26 cellular contexts compared by ENCODE assay signal in the genomic region with DNA sequence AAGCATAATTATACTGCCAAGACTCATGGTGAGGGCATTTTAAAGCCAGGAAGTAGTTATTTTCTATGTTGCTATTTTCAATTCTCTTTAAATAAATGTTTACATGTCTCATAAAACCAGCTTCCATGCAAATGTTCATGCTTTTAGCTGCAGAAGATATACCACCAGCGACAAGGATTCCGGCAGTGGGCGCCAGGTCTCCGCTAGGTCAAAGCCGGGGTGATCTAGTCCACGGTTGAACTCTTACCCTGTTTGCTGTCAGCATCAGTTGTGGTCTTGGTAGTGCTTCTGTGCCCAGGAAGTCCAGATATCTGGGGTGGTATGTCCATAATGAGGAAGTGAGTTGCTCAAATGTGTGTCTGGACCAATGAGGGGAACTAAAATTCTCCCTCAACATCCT.
"Had no signal": no experiment of that assay in that cellular context is flagged by ENCODE, and none has a peak within 500 bp of the region (broad histone marks: within the 10 kb centered on the region; RNA-seq: fewer than 3 reads in every experiment).

No MANE protein-coding gene starts in this region.

- H3K4me3 ChIP-seq: gastroesophageal sphincter, lower lobe of right lung, neural progenitor cell, suprapubic skin, tibial artery had no signal

- H3K4me1 Mint-ChIP-seq: activated CD4-positive, alpha-beta memory T cell treated with anti-CD3 and anti-CD28 coated beads, Interleukin-2, amount 10 ng/mL, durations not matched to agents 7 days and 5 days; activated CD4-positive, alpha-beta T cell treated with anti-CD3 and anti-CD28 coated beads, Interleukin-2, amount 10 ng/mL, durations not matched to agents 7 days and 5 days; activated naive CD4-positive, alpha-beta T cell treated with anti-CD3 and anti-CD28 coated beads, Interleukin-2, amount 50 U/mL, for 24 hours; activated naive CD8-positive, alpha-beta T cell treated with anti-CD3 and anti-CD28 coated beads, Interleukin-2, amount 50 U/mL, for 24 hours; neural progenitor cell had no signal

- DNase-seq: activated CD4-positive, alpha-beta memory T cell treated with anti-CD3 and anti-CD28 coated beads, Interleukin-2, amount 10 ng/mL, durations not matched to agents 7 days and 5 days; activated CD4-positive, alpha-beta T cell treated with anti-CD3 and anti-CD28 coated beads, Interleukin-2, amount 10 ng/mL, durations not matched to agents 7 days and 5 days; activated CD4-positive, CD25-positive, alpha-beta regulatory T cell treated with anti-CD3 and anti-CD28 coated beads, Interleukin-2, amount 50 U/mL, for 72 hours; activated CD8-positive, alpha-beta memory T cell treated with anti-CD3 and anti-CD28 coated beads, Interleukin-2, amount 50 U/mL, for 48 hours; activated gamma-delta T cell; activated naive CD8-positive, alpha-beta T cell treated with anti-CD3 and anti-CD28 coated beads, Interleukin-2, amount 50 U/mL, for 24 hours; activated T-cell treated with anti-CD3 and anti-CD28 coated beads, Interleukin-2, amount 50 U/mL, for 24 hours; amygdala; caudate nucleus; hippocampal formation; kidney; left colon; lower lobe of right lung; mesenchymal stem cell; natural killer cell; occipital lobe; stimulated activated CD4-positive, alpha-beta T cell treated with anti-CD3 and anti-CD28 coated beads, Interleukin-15, amount 100 ng/mL, for 24 hours; stimulated activated CD4-positive, alpha-beta T cell treated with anti-CD3 and anti-CD28 coated beads, Interleukin-2, amount 100 ng/mL, for 24 hours; stimulated activated naive B cell treated with anti-CD40 and anti-IgM and Interleukin-4, amounts not matched to agents 10 μg/mL and 1 μg/mL and 100 μg/mL, for 72 hours had no signal

- ATAC-seq: activated naive CD8-positive, alpha-beta T cell treated with anti-CD3 and anti-CD28 coated beads, Interleukin-2, amount 50 U/mL, for 24 hours; gastroesophageal sphincter; left colon; lower lobe of right lung; natural killer cell; right cardiac atrium; stimulated activated naive B cell treated with anti-CD40 and anti-IgM and Interleukin-4, amounts not matched to agents 10 μg/mL and 1 μg/mL and 100 μg/mL, for 72 hours had no signal

- H3K4me2 ChIP-seq: neural progenitor cell had no signal

- H3K27ac Mint-ChIP-seq: activated CD4-positive, alpha-beta memory T cell treated with anti-CD3 and anti-CD28 coated beads, Interleukin-2, amount 10 ng/mL, durations not matched to agents 7 days and 5 days; activated CD4-positive, alpha-beta T cell treated with anti-CD3 and anti-CD28 coated beads, Interleukin-2, amount 10 ng/mL, durations not matched to agents 7 days and 5 days; activated naive CD4-positive, alpha-beta T cell treated with anti-CD3 and anti-CD28 coated beads, Interleukin-2, amount 50 U/mL, for 24 hours; activated naive CD8-positive, alpha-beta T cell treated with anti-CD3 and anti-CD28 coated beads, Interleukin-2, amount 50 U/mL, for 24 hours; activated T-cell treated with anti-CD3 and anti-CD28 coated beads, Interleukin-2, amount 50 U/mL, for 24 hours; neural progenitor cell; stimulated activated naive B cell treated with anti-CD40 and anti-IgM and Interleukin-4, amounts not matched to agents 10 μg/mL and 1 μg/mL and 100 μg/mL, for 72 hours had no signal

- H3K27me3 ChIP-seq: tibial artery had no signal

- H3K9me3 ChIP-seq: lower lobe of right lung, suprapubic skin, tibial artery had no signal

- H3K27ac ChIP-seq: gastroesophageal sphincter, lower lobe of right lung, neural progenitor cell, suprapubic skin, tibial artery had no signal

- H3K4me3 Mint-ChIP-seq: activated CD4-positive, alpha-beta memory T cell treated with anti-CD3 and anti-CD28 coated beads, Interleukin-2, amount 10 ng/mL, durations not matched to agents 7 days and 5 days; activated CD4-positive, alpha-beta T cell treated with anti-CD3 and anti-CD28 coated beads, Interleukin-2, amount 10 ng/mL, durations not matched to agents 7 days and 5 days; activated naive CD4-positive, alpha-beta T cell treated with anti-CD3 and anti-CD28 coated beads, Interleukin-2, amount 50 U/mL, for 24 hours; activated naive CD8-positive, alpha-beta T cell treated with anti-CD3 and anti-CD28 coated beads, Interleukin-2, amount 50 U/mL, for 24 hours; activated T-cell treated with anti-CD3 and anti-CD28 coated beads, Interleukin-2, amount 50 U/mL, for 24 hours; natural killer cell; neural progenitor cell; stimulated activated naive B cell treated with anti-CD40 and anti-IgM and Interleukin-4, amounts not matched to agents 10 μg/mL and 1 μg/mL and 100 μg/mL, for 72 hours had no signal

- H2AFZ ChIP-seq: neural progenitor cell had no signal

- H3K27me3 Mint-ChIP-seq: activated CD4-positive, alpha-beta memory T cell treated with anti-CD3 and anti-CD28 coated beads, Interleukin-2, amount 10 ng/mL, durations not matched to agents 7 days and 5 days; activated CD4-positive, alpha-beta T cell treated with anti-CD3 and anti-CD28 coated beads, Interleukin-2, amount 10 ng/mL, durations not matched to agents 7 days and 5 days; activated naive CD4-positive, alpha-beta T cell treated with anti-CD3 and anti-CD28 coated beads, Interleukin-2, amount 50 U/mL, for 24 hours; activated naive CD8-positive, alpha-beta T cell treated with anti-CD3 and anti-CD28 coated beads, Interleukin-2, amount 50 U/mL, for 24 hours; activated T-cell treated with anti-CD3 and anti-CD28 coated beads, Interleukin-2, amount 50 U/mL, for 24 hours; stimulated activated naive B cell treated with anti-CD40 and anti-IgM and Interleukin-4, amounts not matched to agents 10 μg/mL and 1 μg/mL and 100 μg/mL, for 72 hours had no signal

- H3K9me3 Mint-ChIP-seq: activated CD4-positive, alpha-beta memory T cell treated with anti-CD3 and anti-CD28 coated beads, Interleukin-2, amount 10 ng/mL, durations not matched to agents 7 days and 5 days; neural progenitor cell had no signal

- H3K36me3 ChIP-seq: gastroesophageal sphincter, lower lobe of right lung, neural progenitor cell, suprapubic skin, tibial artery had no signal

- H3K36me3 Mint-ChIP-seq: natural killer cell, neural progenitor cell had no signal

- H3K9ac ChIP-seq: neural progenitor cell had no signal

- H3K4me1 ChIP-seq: gastroesophageal sphincter, lower lobe of right lung, neural progenitor cell, suprapubic skin, tibial artery had no signal

- FAIRE-seq: endothelial cell of umbilical vein, kidney had no signal
